Comparison of ENCODE assay signal across 8 cellular contexts in the genomic region with DNA sequence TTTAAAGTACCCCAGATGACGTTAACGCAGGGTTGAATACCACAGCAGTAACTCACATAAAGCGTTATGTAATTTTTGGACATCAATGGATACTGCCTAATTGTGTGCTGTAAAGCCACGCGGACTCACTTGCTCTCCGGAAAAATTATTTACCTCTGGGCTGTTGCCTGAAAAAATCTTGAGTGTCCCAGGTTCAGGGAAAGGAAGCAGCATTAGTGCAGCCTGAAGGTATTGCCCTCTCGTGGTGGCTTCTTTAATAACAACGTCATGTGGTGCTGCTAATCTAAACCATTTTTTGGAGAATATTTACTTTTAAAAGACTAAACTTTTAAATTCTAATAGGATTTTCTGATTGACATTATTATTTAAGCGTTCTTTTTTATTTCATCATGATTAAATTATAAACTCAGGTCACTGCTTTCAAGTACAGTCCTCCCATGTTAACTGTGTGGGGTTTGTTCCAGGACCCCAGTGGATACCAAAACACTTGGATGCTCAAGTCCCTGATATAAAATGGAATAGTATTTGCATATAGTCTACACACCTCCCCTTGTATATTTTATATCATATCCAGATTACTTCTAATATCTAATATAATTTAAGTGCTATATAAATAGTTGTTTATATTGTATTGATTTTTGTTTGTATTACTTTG.
A peak's percentile ranks its signal among the peaks of the same experiment; 100 is the strongest.
DNase-seq lines count a peak whose midpoint lies in the region; ATAC-seq and TF ChIP-seq lines count a peak whose summit lies in the region.

No MANE protein-coding gene starts in this region.

- H3K4me1 ChIP-seq in Loucy (ENCODE audit: insufficient read depth, low read length, poor library complexity, severe bottlenecking) (no peaks in the 10 kb centered on the region), body of pancreas (no peaks in the 10 kb centered on the region)

- H3K27ac ChIP-seq in body of pancreas: no peak overlapping the region

- H3K27me3 ChIP-seq in Loucy (ENCODE audit: insufficient read depth, low read length, poor library complexity, severe bottlenecking): no peaks in the 10 kb centered on the region
- H3K27me3 ChIP-seq in body of pancreas: no peaks in the 10 kb centered on the region

- no peaks in the 10 kb centered on the region for H3K79me2 ChIP-seq in Loucy (ENCODE audit: insufficient read depth, low read length)

- 6 to 10% methylated on average over 9 of the region's 9 CpGs for WGBS in body of pancreas, 2 donors

- intact Hi-C loops in body of pancreas (cut with DNase I): no loop called here

- no peak overlapping the region for H3K4me3 ChIP-seq in Loucy (ENCODE audit: low read length, poor library complexity, severe bottlenecking)
- H3K4me3 ChIP-seq in body of pancreas: no peak overlapping the region

- TF ChIP-seq POLR2A in body of pancreas (IDR thresholded peaks at IDR 0.05): no peak

- H3F3A ChIP-seq in Loucy (ENCODE audit: low read depth): no peaks in the 10 kb centered on the region

- no peaks in the 10 kb centered on the region for H3K9me3 ChIP-seq in Loucy (ENCODE audit: insufficient read depth, low read depth, low read length)
- no peaks in the 10 kb centered on the region for H3K9me3 ChIP-seq in body of pancreas

- peaks cover 13% of the 10 kb centered on the region for H3K4me1 Mint-ChIP-seq in mesothelial cell of epicardium

- H3K9ac ChIP-seq in Loucy (ENCODE audit: low read depth, low read length, poor library complexity, severe bottlenecking): no peak overlapping the region

- peaks cover 12% of the 10 kb centered on the region for H3K9me3 Mint-ChIP-seq in mesothelial cell of epicardium

- no peaks in the 10 kb centered on the region for H3K36me3 Mint-ChIP-seq in mesothelial cell of epicardium

- H2AFZ ChIP-seq in Loucy (ENCODE audit: low read length): no peak overlapping the region

- DNase-seq in GM10266 (ENCODE audit: extremely low spot score): no peak
- peak; percentile 14 to 51 (median 26) for DNase-seq in body of pancreas
- peak in 1 of 2 experiments; percentile 47 for DNase-seq in mesothelial cell of epicardium (ENCODE audit: low spot score in 2 of 2, unreplicated experiment in 2 of 2)
- no peak for DNase-seq in foreskin melanocyte
- DNase-seq in DMS79 treated with DMSO at 0.1 percent for 48 hours (lab: John Stamatoyannopoulos, UW): no peak
- no peak for DNase-seq in dedifferentiated amniotic fluid mesenchymal stem cell (ENCODE audit: extremely low spot score)

- TF ChIP-seq CTCF in GM10266 (IDR thresholded peaks at IDR 0.05; ENCODE audit: control insufficient read depth, insufficient read depth, low read depth, missing control alignments) (peak; percentile 21), Loucy (conservative IDR thresholded peaks at IDR 0.05; ENCODE audit: low read length) (peak; percentile 35; the same call in 1 of the 2 replicates), body of pancreas (IDR thresholded peaks at IDR 0.05) (peak in 6 of 7 experiments; percentile 21 to 57 (median 39)), mesothelial cell of epicardium (IDR thresholded peaks at IDR 0.05; ENCODE audit: unreplicated experiment) (peak; percentile 68)

- H3K9me2 ChIP-seq in Loucy (replicated peaks; ENCODE audit: low read depth, low read length): no peaks in the 10 kb centered on the region

- H3K4me2 ChIP-seq in Loucy (ENCODE audit: low read depth, low read length, poor library complexity, severe bottlenecking): no peak overlapping the region

- no peak overlapping the region for H3K27ac Mint-ChIP-seq in mesothelial cell of epicardium

- H4K20me1 ChIP-seq in Loucy (ENCODE audit: insufficient read depth, low read length, poor library complexity, severe bottlenecking): no peaks in the 10 kb centered on the region

- ATAC-seq in body of pancreas (peak; percentile 65), HG02973 (IDR thresholded peaks at IDR 0.05; ENCODE audit: unreplicated experiment) (no peak)

- no peaks in the 10 kb centered on the region for H3K27me3 Mint-ChIP-seq in mesothelial cell of epicardium (ENCODE audit: low read depth)

- H3K36me3 ChIP-seq in Loucy (ENCODE audit: insufficient read depth, low read length): no peaks in the 10 kb centered on the region
- no peaks in the 10 kb centered on the region for H3K36me3 ChIP-seq in body of pancreas (replicated peaks in 1 of 2; ENCODE audit: insufficient read depth in 1 of 2, low read depth in 2 of 2)

- H3K4me3 Mint-ChIP-seq in mesothelial cell of epicardium: peak overlapping the region; percentile 3

Comparison
In these comparisons a context has a peak if more than half of its experiments do, and no peak if none do; other contexts are left out.
1. DNase-seq: peak in body of pancreas (4 of 4); none in GM10266 (single experiment), foreskin melanocyte (single experiment), DMS79 treated with DMSO at 0.1 percent for 48 hours (single experiment) and dedifferentiated amniotic fluid mesenchymal stem cell (single experiment).
2. Peak in every context shown above with its lines, with median percentiles within 50 percentile points of each other: CTCF ChIP-seq.